Comparison of ENCODE assay signal across 8 cellular contexts in genomic region chr1:162799995-162800830, GRCh38. TPM values are rescaled to one million over a fixed set of nuclear protein-coding genes. Genes with fewer than 3 reads are reported as not detected.
A peak's percentile ranks its signal among the peaks of the same experiment; 100 is the strongest.
DNase-seq lines count a peak whose midpoint lies in the region; ATAC-seq, FAIRE-seq and TF ChIP-seq lines count a peak whose summit lies in the region.
"Not testable (repeated sequence)": the region's sequence is repeated elsewhere in the genome, so short reads cannot be mapped to it uniquely, and the experiment has no call there.

No MANE protein-coding gene starts in this region.

- not testable (repeated sequence) for H3K4me2 ChIP-seq in KMS-11

- H3K27me3 ChIP-seq in KMS-11 (ENCODE audit: insufficient read depth, low read depth), result not testable (repeated sequence)

- H2AFZ ChIP-seq in KMS-11 (ENCODE audit: low read depth), result not testable (repeated sequence)

- H3K4me3 Mint-ChIP-seq in osteocyte (ENCODE audit: unreplicated experiment), result not testable (repeated sequence)

- not testable (repeated sequence) for H3K79me2 ChIP-seq in KMS-11 (ENCODE audit: insufficient read depth, low read depth)

- FAIRE-seq in A204.1 (lab: Jason Lieb, UNC), result peak; percentile 96

- H3K27ac Mint-ChIP-seq in osteocyte (ENCODE audit: unreplicated experiment), result not testable (repeated sequence)

- H3K36me3 Mint-ChIP-seq in osteocyte (ENCODE audit: unreplicated experiment), result peaks cover 12% of the 10 kb centered on the region

- not testable (repeated sequence) for H3K9me3 Mint-ChIP-seq in osteocyte (ENCODE audit: unreplicated experiment)

- intact Hi-C loops in left ventricle myocardium superior (cut with micrococcal nuclease), result loop anchor here (5.0 kb wide), 1 partner anchor 188 kb away; no protein-coding TSS in a partner anchor

- not testable (repeated sequence) for H3K27ac ChIP-seq in KMS-11

- H3K27me3 Mint-ChIP-seq in osteocyte (ENCODE audit: unreplicated experiment), result not testable (repeated sequence)

- not testable (repeated sequence) for H3K36me3 ChIP-seq in KMS-11 (ENCODE audit: insufficient read depth)

- not testable (repeated sequence) for H4K20me1 ChIP-seq in KMS-11 (ENCODE audit: insufficient read depth)

- not testable (repeated sequence) for H3K4me3 ChIP-seq in GM12864 (ENCODE audit: low read depth, low read length); KMS-11 (IDR thresholded peaks at IDR 0.05; ENCODE audit: insufficient read depth, low read depth, low read length)

- not testable (repeated sequence) for H3K9ac ChIP-seq in KMS-11

- ATAC-seq in SK-N-SH treated with all-trans-retinoic acid at 6 μM for 48 hours (peak; percentile 100), left ventricle myocardium superior (peak; percentile 92)

- TF ChIP-seq CTCF in GM12864 (IDR thresholded peaks at IDR 0.05; ENCODE audit: low read depth, low read length, missing control alignments), result peak; percentile 33
- TF ChIP-seq CTCF in KMS-11 (conservative IDR thresholded peaks at IDR 0.05; ENCODE audit: low read depth, low read length), result peak; percentile 78
- peak; percentile 70 for TF ChIP-seq CTCF in osteocyte (IDR thresholded peaks at IDR 0.05)

- not testable (repeated sequence) for DNase-seq in GM12864 (ENCODE audit: low read depth); osteocyte (ENCODE audit: extremely low spot score, unreplicated experiment)
- DNase-seq in NCI-H226, result peak; percentile 28
- DNase-seq in cerebellum (ENCODE audit: low spot score), result peak; percentile 39
- DNase-seq in left ventricle myocardium superior, result peak; percentile 49

- peaks cover 18% of the 10 kb centered on the region for H3K4me1 ChIP-seq in KMS-11 (ENCODE audit: low read depth, poor library complexity, severe bottlenecking)

- not testable (repeated sequence) for H3K4me1 Mint-ChIP-seq in osteocyte (ENCODE audit: unreplicated experiment)

RNA-seq across cellular contexts. Expression of gene HSD17B7, which starts 9.7 kb away (rescaled TPM):
- 24.4 TPM for total RNA-seq in cerebellum
- total RNA-seq in left ventricle myocardium superior, result 2.6 TPM
- 6.5 and 6.7 TPM in 2 replicates for total RNA-seq in osteocyte
